25 cellular contexts compared by ENCODE assay signal in the genomic region with DNA sequence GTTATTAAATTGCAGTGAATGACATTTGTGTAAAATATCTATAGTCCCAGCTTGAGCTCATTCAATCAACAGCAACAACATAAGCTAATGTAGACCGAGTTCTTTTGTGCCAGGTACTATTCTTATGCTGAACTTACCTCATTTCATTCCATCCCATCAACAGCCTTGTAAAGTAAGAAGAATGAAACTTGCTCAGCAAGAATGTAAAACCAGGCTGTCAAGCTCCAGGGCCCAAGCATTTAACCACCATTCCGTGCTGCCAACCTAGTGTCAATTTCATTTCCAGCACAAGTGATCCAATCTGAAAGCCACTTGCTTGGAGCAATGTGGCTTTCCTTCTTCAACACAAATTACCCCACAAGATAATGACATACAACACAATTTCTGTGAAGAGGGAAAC. TPM values are rescaled to one million over a fixed set of nuclear protein-coding genes. Genes with fewer than 3 reads are reported as not detected.
"Had no signal": no experiment of that assay in that cellular context is flagged by ENCODE, and none has a peak within 500 bp of the region (broad histone marks: within the 10 kb centered on the region; RNA-seq: fewer than 3 reads in every experiment).

No MANE protein-coding gene starts in this region.

- H3K27me3 ChIP-seq: breast epithelium, neural progenitor cell, ovary, thyroid gland had no signal

- H3K9me3 Mint-ChIP-seq: activated CD4-positive, alpha-beta memory T cell treated with anti-CD3 and anti-CD28 coated beads for 36 hours; activated naive CD4-positive, alpha-beta T cell treated with anti-CD3 and anti-CD28 coated beads for 36 hours; activated naive CD8-positive, alpha-beta T cell treated with anti-CD3 and anti-CD28 coated beads, Interleukin-2, amount 50 U/mL, for 24 hours; activated T-helper 2 cell treated with anti-CD3 and anti-CD28 coated beads, Interferon-gamma antibody, Interleukin-2, Interleukin-4, amounts not matched to agents 10 μg/mL and 5 μg/mL and 100 μg/mL, durations not matched to agents 14 hours and 24 hours and 36 hours; dendritic cell treated with granulocyte-macrophage colony-stimulating factor and Interleukin-4, amounts not matched to agents 40 ng/mL and 50 ng/mL, for 4 days; neural progenitor cell; T-helper 1 cell treated with Interleukin-12 subunit alpha and Interleukin-12 subunit beta and Interleukin-4 antibody, amounts not matched to agents 30 μg/mL and 1 μg/mL, for 36 hours had no signal

- DNase-seq: activated CD4-positive, alpha-beta memory T cell treated with anti-CD3 and anti-CD28 coated beads for 36 hours; activated CD4-positive, alpha-beta T cell treated with anti-CD3 and anti-CD28 coated beads for 36 hours; activated CD8-positive, alpha-beta memory T cell treated with anti-CD3 and anti-CD28 coated beads, Interleukin-2, amount 10 ng/mL, durations not matched to agents 7 days and 5 days; activated naive CD4-positive, alpha-beta T cell treated with anti-CD3 and anti-CD28 coated beads for 36 hours; activated naive CD8-positive, alpha-beta T cell treated with anti-CD3 and anti-CD28 coated beads, Interleukin-2, amount 50 U/mL, for 24 hours; activated T-cell treated with anti-CD3 and anti-CD28 coated beads, Interleukin-2, amount 50 U/mL, for 1 hour; aorta; cerebellar nuclear complex; effector memory CD4-positive, alpha-beta T cell; head of caudate nucleus; lower lobe of right lung; naive B cell; ovary; retina; stimulated activated CD4-positive, alpha-beta T cell treated with anti-CD3 and anti-CD28 coated beads, Interleukin-12 subunit alpha, Interleukin-12 subunit beta, amount 100 ng/mL, for 4 hours; stimulated activated CD4-positive, alpha-beta T cell treated with anti-CD3 and anti-CD28 coated beads, Interleukin-2, amount 100 ng/mL, for 24 hours; WERI-Rb-1 had no signal

- H3K27me3 Mint-ChIP-seq: activated CD4-positive, alpha-beta memory T cell treated with anti-CD3 and anti-CD28 coated beads for 36 hours; activated CD4-positive, alpha-beta T cell treated with anti-CD3 and anti-CD28 coated beads for 36 hours; activated CD8-positive, alpha-beta memory T cell treated with anti-CD3 and anti-CD28 coated beads, Interleukin-2, amount 10 ng/mL, durations not matched to agents 7 days and 5 days; activated naive CD8-positive, alpha-beta T cell treated with anti-CD3 and anti-CD28 coated beads, Interleukin-2, amount 50 U/mL, for 24 hours; naive B cell; stimulated activated memory B cell treated with anti-CD40 and anti-IgM and Interleukin-4, amounts not matched to agents 10 μg/mL and 1 μg/mL and 100 μg/mL, for 72 hours had no signal

- H3K4me3 ChIP-seq: breast epithelium, lower lobe of right lung, neural progenitor cell, ovary, thyroid gland had no signal

- H3K4me3 Mint-ChIP-seq: activated CD4-positive, alpha-beta memory T cell treated with anti-CD3 and anti-CD28 coated beads for 36 hours; activated CD4-positive, alpha-beta T cell treated with anti-CD3 and anti-CD28 coated beads for 36 hours; activated CD8-positive, alpha-beta memory T cell treated with anti-CD3 and anti-CD28 coated beads, Interleukin-2, amount 10 ng/mL, durations not matched to agents 7 days and 5 days; activated naive CD4-positive, alpha-beta T cell treated with anti-CD3 and anti-CD28 coated beads for 36 hours; activated naive CD8-positive, alpha-beta T cell treated with anti-CD3 and anti-CD28 coated beads, Interleukin-2, amount 50 U/mL, for 24 hours; dendritic cell treated with granulocyte-macrophage colony-stimulating factor and Interleukin-4, amounts not matched to agents 40 ng/mL and 50 ng/mL, for 4 days; naive B cell; neural progenitor cell; stimulated activated memory B cell treated with anti-CD40 and anti-IgM and Interleukin-4, amounts not matched to agents 10 μg/mL and 1 μg/mL and 100 μg/mL, for 72 hours; T-helper 1 cell treated with Interleukin-12 subunit alpha and Interleukin-12 subunit beta and Interleukin-4 antibody, amounts not matched to agents 30 μg/mL and 1 μg/mL, for 36 hours had no signal

- H3K27ac Mint-ChIP-seq: activated CD4-positive, alpha-beta memory T cell treated with anti-CD3 and anti-CD28 coated beads for 36 hours; activated CD4-positive, alpha-beta T cell treated with anti-CD3 and anti-CD28 coated beads for 36 hours; activated CD8-positive, alpha-beta memory T cell treated with anti-CD3 and anti-CD28 coated beads, Interleukin-2, amount 10 ng/mL, durations not matched to agents 7 days and 5 days; activated naive CD4-positive, alpha-beta T cell treated with anti-CD3 and anti-CD28 coated beads for 36 hours; activated naive CD8-positive, alpha-beta T cell treated with anti-CD3 and anti-CD28 coated beads, Interleukin-2, amount 50 U/mL, for 24 hours; activated T-helper 2 cell treated with anti-CD3 and anti-CD28 coated beads, Interferon-gamma antibody, Interleukin-2, Interleukin-4, amounts not matched to agents 10 μg/mL and 5 μg/mL and 100 μg/mL, durations not matched to agents 14 hours and 24 hours and 36 hours; dendritic cell treated with granulocyte-macrophage colony-stimulating factor and Interleukin-4, amounts not matched to agents 40 ng/mL and 50 ng/mL, for 4 days; naive B cell; neural progenitor cell; stimulated activated memory B cell treated with anti-CD40 and anti-IgM and Interleukin-4, amounts not matched to agents 10 μg/mL and 1 μg/mL and 100 μg/mL, for 72 hours; T-helper 1 cell treated with Interleukin-12 subunit alpha and Interleukin-12 subunit beta and Interleukin-4 antibody, amounts not matched to agents 30 μg/mL and 1 μg/mL, for 36 hours had no signal

- H3K36me3 Mint-ChIP-seq: activated CD4-positive, alpha-beta memory T cell treated with anti-CD3 and anti-CD28 coated beads for 36 hours; activated CD8-positive, alpha-beta memory T cell treated with anti-CD3 and anti-CD28 coated beads, Interleukin-2, amount 10 ng/mL, durations not matched to agents 7 days and 5 days; naive B cell; neural progenitor cell; stimulated activated memory B cell treated with anti-CD40 and anti-IgM and Interleukin-4, amounts not matched to agents 10 μg/mL and 1 μg/mL and 100 μg/mL, for 72 hours had no signal

- H3K36me3 ChIP-seq: breast epithelium, lower lobe of right lung, neural progenitor cell, ovary, thyroid gland, WERI-Rb-1 had no signal

- H3K9ac ChIP-seq: neural progenitor cell had no signal

- H3K9me3 ChIP-seq: breast epithelium, lower lobe of right lung, ovary, thyroid gland had no signal

- ATAC-seq: activated CD4-positive, alpha-beta T cell treated with anti-CD3 and anti-CD28 coated beads for 36 hours; activated CD8-positive, alpha-beta memory T cell treated with anti-CD3 and anti-CD28 coated beads, Interleukin-2, amount 10 ng/mL, durations not matched to agents 7 days and 5 days; activated naive CD8-positive, alpha-beta T cell treated with anti-CD3 and anti-CD28 coated beads, Interleukin-2, amount 50 U/mL, for 24 hours; lower lobe of right lung; stimulated activated memory B cell treated with anti-CD40 and anti-IgM and Interleukin-4, amounts not matched to agents 10 μg/mL and 1 μg/mL and 100 μg/mL, for 72 hours had no signal

- H3K27ac ChIP-seq: epithelial cell of prostate, lower lobe of right lung, neural progenitor cell, ovary, thyroid gland, WERI-Rb-1 had no signal

- H3K4me1 ChIP-seq: breast epithelium, lower lobe of right lung, neural progenitor cell, thyroid gland had no signal

- H3K4me1 Mint-ChIP-seq: activated CD4-positive, alpha-beta T cell treated with anti-CD3 and anti-CD28 coated beads for 36 hours; activated CD8-positive, alpha-beta memory T cell treated with anti-CD3 and anti-CD28 coated beads, Interleukin-2, amount 10 ng/mL, durations not matched to agents 7 days and 5 days; activated naive CD8-positive, alpha-beta T cell treated with anti-CD3 and anti-CD28 coated beads, Interleukin-2, amount 50 U/mL, for 24 hours; neural progenitor cell; stimulated activated memory B cell treated with anti-CD40 and anti-IgM and Interleukin-4, amounts not matched to agents 10 μg/mL and 1 μg/mL and 100 μg/mL, for 72 hours had no signal

RNA-seq across cellular contexts. Expression of a gene that starts 36.6 kb away (rescaled TPM):
- total RNA-seq: activated CD4-positive, alpha-beta memory T cell treated with anti-CD3 and anti-CD28 coated beads for 36 hours; activated CD8-positive, alpha-beta memory T cell treated with anti-CD3 and anti-CD28 coated beads, Interleukin-2, amount 10 ng/mL, durations not matched to agents 7 days and 5 days; activated naive CD4-positive, alpha-beta T cell treated with anti-CD3 and anti-CD28 coated beads for 36 hours; activated T-helper 2 cell treated with anti-CD3 and anti-CD28 coated beads, Interferon-gamma antibody, Interleukin-2, Interleukin-4, amounts not matched to agents 10 μg/mL and 5 μg/mL and 100 μg/mL, durations not matched to agents 14 hours and 24 hours and 36 hours; aorta had no signal
